In the genomic region with DNA sequence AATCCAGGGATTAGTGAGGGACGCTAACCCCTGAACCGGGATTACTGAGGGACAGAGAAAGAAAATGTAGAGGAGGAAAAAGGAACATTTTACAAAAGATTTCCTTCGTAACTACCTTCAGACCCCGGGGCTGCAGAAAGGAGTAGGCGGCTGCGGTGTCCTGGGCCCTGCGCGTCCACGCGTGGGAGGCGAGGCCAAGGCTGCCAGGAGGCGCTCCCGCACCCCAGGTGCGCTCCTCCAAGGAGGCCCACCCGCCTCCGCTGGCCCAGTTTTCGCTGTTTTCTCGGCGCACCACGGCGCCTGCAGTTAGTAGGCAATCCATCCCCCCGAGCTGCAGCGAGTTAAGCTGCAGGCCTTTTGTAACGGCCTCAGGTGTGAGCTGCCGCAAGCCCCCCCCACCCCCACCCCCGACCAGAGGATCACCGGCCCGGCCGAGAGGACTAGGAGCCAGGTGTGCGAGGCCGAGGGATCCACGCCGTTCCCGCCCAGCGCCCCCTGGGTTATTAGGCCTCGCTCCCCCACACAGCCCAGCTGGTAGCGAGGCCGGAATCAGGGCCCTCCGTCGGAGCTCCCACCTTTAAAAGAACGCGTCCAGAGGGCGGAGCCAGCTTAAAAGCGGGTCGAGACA, we compare ENCODE assay signal across 9 cellular contexts.
DNase-seq lines count a peak whose midpoint lies in the region; ATAC-seq and TF ChIP-seq lines count a peak whose summit lies in the region.
"Had no signal": no experiment of that assay in that cellular context is flagged by ENCODE, and none has a peak within 500 bp of the region (broad histone marks: within the 10 kb centered on the region; RNA-seq: fewer than 3 reads in every experiment).

No MANE protein-coding gene starts in this region.

- H3K27me3 ChIP-seq in CD4-positive, alpha-beta memory T cell (ENCODE audit: insufficient read depth, low read length), result no peaks in the 10 kb centered on the region
- H3K27me3 ChIP-seq in Peyer's patch (no peaks in the 10 kb centered on the region), ascending aorta (no peaks in the 10 kb centered on the region)

- intact Hi-C loops in CD4-positive, alpha-beta memory T cell (cut with micrococcal nuclease), result loop anchor here (1.0 to 5.0 kb wide), 5 partner anchors 165 to 1082 kb away; partner anchors contain the start of genes ARID1B and TFB1M
- intact Hi-C loops in natural killer cell (cut with micrococcal nuclease), result no loop called here
- intact Hi-C loops in ascending aorta (cut with DNase I), result no loop called here

- peak overlapping the region; percentile 78 to 89 (median 86) for H3K4me3 Mint-ChIP-seq in CD4-positive, alpha-beta memory T cell
- peak overlapping the region; percentile 61 for H3K4me3 Mint-ChIP-seq in activated naive CD8-positive, alpha-beta T cell treated with anti-CD3 and anti-CD28 coated beads, Interleukin-2, amount 50 U/mL, for 24 hours
- peak overlapping the region; percentile 42 for H3K4me3 Mint-ChIP-seq in natural killer cell

- no peaks in the 10 kb centered on the region for H3K9me3 Mint-ChIP-seq in CD4-positive, alpha-beta memory T cell
- H3K9me3 Mint-ChIP-seq in activated naive CD8-positive, alpha-beta T cell treated with anti-CD3 and anti-CD28 coated beads, Interleukin-2, amount 50 U/mL, for 24 hours, result no peaks in the 10 kb centered on the region
- H3K9me3 Mint-ChIP-seq in natural killer cell, result no peaks in the 10 kb centered on the region

- peak overlapping the region; percentile 9 to 14 for H3K4me3 ChIP-seq in CD4-positive, alpha-beta memory T cell (ENCODE audit: low read length in 2 of 2)
- peak overlapping the region in 1 of 4 donors; percentile 29 for H3K4me3 ChIP-seq in Peyer's patch
- no peak overlapping the region for H3K4me3 ChIP-seq in ascending aorta

- ATAC-seq in activated naive CD8-positive, alpha-beta T cell treated with anti-CD3 and anti-CD28 coated beads, Interleukin-2, amount 50 U/mL, for 24 hours, result no peak
- no peak for ATAC-seq in natural killer cell

- no peaks in the 10 kb centered on the region for H3K9me3 ChIP-seq in CD4-positive, alpha-beta memory T cell (ENCODE audit: control insufficient read depth in 1 of 2, low read length in 2 of 2)
- H3K9me3 ChIP-seq in Peyer's patch, result no peaks in the 10 kb centered on the region
- H3K9me3 ChIP-seq in ascending aorta, result no peaks in the 10 kb centered on the region

- TF ChIP-seq POLR2A in Peyer's patch (IDR thresholded peaks at IDR 0.05) (no peak), erythroblast (IDR thresholded peaks at IDR 0.05; ENCODE audit: low read length) (no peak)

- peaks cover 80% of the 10 kb centered on the region for H3K4me1 ChIP-seq in CD4-positive, alpha-beta memory T cell (ENCODE audit: insufficient read depth, low read length)
- H3K4me1 ChIP-seq in Peyer's patch (peaks cover 0 to 3% (median 0%) of the 10 kb centered on the region in 4 donors), ascending aorta (no peaks in the 10 kb centered on the region)

- peak overlapping the region; percentile 56 for H3K27ac ChIP-seq in CD4-positive, alpha-beta memory T cell (ENCODE audit: low read depth, low read length)
- H3K27ac ChIP-seq in Peyer's patch, result peak overlapping the region in 2 of 4 donors; percentile 60 to 79
- no peak overlapping the region for H3K27ac ChIP-seq in ascending aorta

- peaks cover 51 to 82% (median 71%) of the 10 kb centered on the region in 4 donors for H3K4me1 Mint-ChIP-seq in CD4-positive, alpha-beta memory T cell
- H3K4me1 Mint-ChIP-seq in activated naive CD8-positive, alpha-beta T cell treated with anti-CD3 and anti-CD28 coated beads, Interleukin-2, amount 50 U/mL, for 24 hours, result peaks cover 58% of the 10 kb centered on the region
- H3K4me1 Mint-ChIP-seq in natural killer cell, result peaks cover 16 to 17% of the 10 kb centered on the region in 2 donors

- peak overlapping the region; percentile 90 to 100 (median 98) for H3K27ac Mint-ChIP-seq in CD4-positive, alpha-beta memory T cell
- H3K27ac Mint-ChIP-seq in activated naive CD8-positive, alpha-beta T cell treated with anti-CD3 and anti-CD28 coated beads, Interleukin-2, amount 50 U/mL, for 24 hours, result peak overlapping the region; percentile 59
- H3K27ac Mint-ChIP-seq in natural killer cell, result peak overlapping the region in 1 of 2 donors; percentile 36

- CTCF ChIA-PET in CD4-positive, alpha-beta memory T cell (lab: Charles Lee; ENCODE audit: partially characterized antibody), result interaction anchor here (1.3 to 2.2 kb wide), 2 partner anchors 18 to 26 kb away, joined by 5 to 6 read pairs; no protein-coding TSS in a partner anchor

- DNase-seq in CD4-positive, alpha-beta memory T cell, result peak in 4 of 5 donors; percentile 6 to 65 (median 39)
- DNase-seq in Peyer's patch (peak in 2 of 3 donors; percentile 42 to 49), natural killer cell (no peak), NCI-H2227 (lab: John Stamatoyannopoulos, UW; ENCODE audit: unreplicated experiment) (no peak), ascending aorta (ENCODE audit: low spot score in 2 of 2) (no peak), NCI-H345 treated with DMSO at 0.1 percent for 48 hours (lab: John Stamatoyannopoulos, UW; ENCODE audit: unreplicated experiment) (no peak), erythroblast (lab: John Stamatoyannopoulos, UW) (no peak)
- no peak for DNase-seq in activated naive CD8-positive, alpha-beta T cell treated with anti-CD3 and anti-CD28 coated beads, Interleukin-2, amount 50 U/mL, for 24 hours
- DNase-seq: NCI-H1092 had no signal

- POLR2A ChIA-PET in CD4-positive, alpha-beta memory T cell (lab: Charles Lee; ENCODE audit: partially characterized antibody), result interaction anchor here (0.8 to 2.6 kb wide), 14 partner anchors 7 to 1098 kb away, joined by 3 to 20 read pairs (median 4); partner anchors contain the start of gene ARID1B

- H3K36me3 Mint-ChIP-seq in CD4-positive, alpha-beta memory T cell, result no peaks in the 10 kb centered on the region
- peaks cover 2% of the 10 kb centered on the region for H3K36me3 Mint-ChIP-seq in activated naive CD8-positive, alpha-beta T cell treated with anti-CD3 and anti-CD28 coated beads, Interleukin-2, amount 50 U/mL, for 24 hours (ENCODE audit: low read depth)
- no peaks in the 10 kb centered on the region for H3K36me3 Mint-ChIP-seq in natural killer cell

- TF ChIP-seq CTCF in Peyer's patch (IDR thresholded peaks at IDR 0.05), result no peak
- no peak for TF ChIP-seq CTCF in natural killer cell (IDR thresholded peaks at IDR 0.05)
- no peak for TF ChIP-seq CTCF in ascending aorta (IDR thresholded peaks at IDR 0.05)

- no peaks in the 10 kb centered on the region for H3K36me3 ChIP-seq in CD4-positive, alpha-beta memory T cell (ENCODE audit: insufficient read depth, low read length)
- H3K36me3 ChIP-seq in Peyer's patch, result no peaks in the 10 kb centered on the region
- H3K36me3 ChIP-seq in ascending aorta, result no peaks in the 10 kb centered on the region

- no peaks in the 10 kb centered on the region for H3K27me3 Mint-ChIP-seq in CD4-positive, alpha-beta memory T cell
- H3K27me3 Mint-ChIP-seq in activated naive CD8-positive, alpha-beta T cell treated with anti-CD3 and anti-CD28 coated beads, Interleukin-2, amount 50 U/mL, for 24 hours, result peaks cover 40% of the 10 kb centered on the region
- H3K27me3 Mint-ChIP-seq in natural killer cell (ENCODE audit: low read depth in 2 of 2), result peaks cover 46 to 50% of the 10 kb centered on the region in 2 donors

Comparison
In these comparisons a context has a peak if more than half of its experiments do, and no peak if none do; other contexts are left out.
1. DNase-seq: peak in CD4-positive, alpha-beta memory T cell (4 of 5) and Peyer's patch (2 of 3); none in activated naive CD8-positive, alpha-beta T cell treated with anti-CD3 and anti-CD28 coated beads, Interleukin-2, amount 50 U/mL, for 24 hours (single experiment), natural killer cell (single experiment), NCI-H2227 (single experiment), ascending aorta (0 of 2), NCI-H345 treated with DMSO at 0.1 percent for 48 hours (single experiment) and erythroblast (0 of 2).
2. H3K4me3 ChIP-seq: peak in CD4-positive, alpha-beta memory T cell (2 of 2); none in ascending aorta (0 of 2).
3. Peak in every context shown above with its lines, with median percentiles within 50 percentile points of each other: H3K4me3 Mint-ChIP-seq.